ENCODE assay signal across 8 cellular contexts in genomic region chr7:22488643-22489462, GRCh38. TPM values are rescaled to one million over a fixed set of nuclear protein-coding genes. Genes with fewer than 3 reads are reported as not detected.
DNase-seq lines count a peak whose midpoint lies in the region; ATAC-seq and TF ChIP-seq lines count a peak whose summit lies in the region.

No MANE protein-coding gene starts in this region.

- no peak overlapping the region for H2AFZ ChIP-seq in smooth muscle cell (ENCODE audit: low read depth)

- no peak overlapping the region for H3K4me2 ChIP-seq in smooth muscle cell

- no peaks in the 10 kb centered on the region for H4K20me1 ChIP-seq in smooth muscle cell (ENCODE audit: low read depth)

- H3K4me3 Mint-ChIP-seq in CD8-positive, alpha-beta memory T cell: no peak overlapping the region

- 23% methylated on average over 10 of the region's 10 CpGs for WGBS in smooth muscle cell (ENCODE audit: low lambda C conversion rate)

- H3K27ac ChIP-seq in CD8-positive, alpha-beta memory T cell (ENCODE audit: low read depth, low read length): no peak overlapping the region
- H3K27ac ChIP-seq in ascending aorta: no peak overlapping the region
- H3K27ac ChIP-seq in smooth muscle cell (ENCODE audit: low read depth): no peak overlapping the region

- no peaks in the 10 kb centered on the region for H3K36me3 ChIP-seq in CD8-positive, alpha-beta memory T cell (ENCODE audit: insufficient read depth, low read length)
- H3K36me3 ChIP-seq in ascending aorta (no peaks in the 10 kb centered on the region), smooth muscle cell (ENCODE audit: low read depth) (no peaks in the 10 kb centered on the region)

- POLR2A ChIA-PET in CD8-positive, alpha-beta memory T cell (lab: Charles Lee): no interaction called here

- peak; percentile 30 to 62 (median 42) for DNase-seq in CD8-positive, alpha-beta memory T cell
- peak; percentile 63 for DNase-seq in NCI-H1105 (lab: John Stamatoyannopoulos, UW)
- DNase-seq in T follicular helper cell (ENCODE audit: low read depth): peak; percentile 27
- peak in 1 of 2 donors; percentile 79 for DNase-seq in ascending aorta (ENCODE audit: low spot score in 2 of 2)
- DNase-seq in hypothalamus (lab: John Stamatoyannopoulos, UW): peak in 48 of 51 donors; percentile 4 to 83 (median 54)
- DNase-seq in smooth muscle cell (lab: John Stamatoyannopoulos, UW; ENCODE audit: unreplicated experiment): peak; percentile 9

- no peaks in the 10 kb centered on the region for H3K9me3 ChIP-seq in CD8-positive, alpha-beta memory T cell (ENCODE audit: low read length)
- no peaks in the 10 kb centered on the region for H3K9me3 ChIP-seq in ascending aorta
- H3K9me3 ChIP-seq in smooth muscle cell (replicated peaks; ENCODE audit: low read depth): no peaks in the 10 kb centered on the region

- no peak overlapping the region for H3K9ac ChIP-seq in smooth muscle cell (ENCODE audit: low read depth)

- H3K27me3 Mint-ChIP-seq in CD8-positive, alpha-beta memory T cell: peaks cover 6 to 23% of the 10 kb centered on the region in 2 donors

- TF ChIP-seq CTCF in ascending aorta (IDR thresholded peaks at IDR 0.05): peak; percentile 68 to 88 (median 81)
- TF ChIP-seq CTCF in smooth muscle cell (IDR thresholded peaks at IDR 0.05; ENCODE audit: borderline replicate concordance, insufficient read depth, poor library complexity, severe bottlenecking): peak; percentile 94

- ATAC-seq in GM21619 (IDR thresholded peaks at IDR 0.05; ENCODE audit: unreplicated experiment): peak; percentile 70
- no peak for ATAC-seq in HG03378 (IDR thresholded peaks at IDR 0.05; ENCODE audit: unreplicated experiment)

- H3K27ac Mint-ChIP-seq in CD8-positive, alpha-beta memory T cell: no peak overlapping the region

- no peaks in the 10 kb centered on the region for H3K4me1 Mint-ChIP-seq in CD8-positive, alpha-beta memory T cell

- H3K4me3 ChIP-seq in CD8-positive, alpha-beta memory T cell (ENCODE audit: low read length): no peak overlapping the region
- no peak overlapping the region for H3K4me3 ChIP-seq in ascending aorta
- no peak overlapping the region for H3K4me3 ChIP-seq in smooth muscle cell

- H3K79me2 ChIP-seq in smooth muscle cell (ENCODE audit: low read depth): no peaks in the 10 kb centered on the region

- intact Hi-C loops in ascending aorta (cut with DNase I): loop anchor here (1.0 to 5.0 kb wide), 2 partner anchors 232 to 386 kb away; no protein-coding TSS in a partner anchor

- CTCF ChIA-PET in CD8-positive, alpha-beta memory T cell (lab: Charles Lee): interaction anchor here (1.2 to 2.3 kb wide), 3 partner anchors 376 to 379 kb away, joined by 4 to 12 read pairs (median 4); no protein-coding TSS in a partner anchor

- no peaks in the 10 kb centered on the region for H3K9me3 Mint-ChIP-seq in CD8-positive, alpha-beta memory T cell

- no peaks in the 10 kb centered on the region for H3K27me3 ChIP-seq in CD8-positive, alpha-beta memory T cell (ENCODE audit: insufficient read depth, low read length, poor library complexity, severe bottlenecking)
- H3K27me3 ChIP-seq in ascending aorta: no peaks in the 10 kb centered on the region
- H3K27me3 ChIP-seq in smooth muscle cell (ENCODE audit: low read depth): no peaks in the 10 kb centered on the region

- H3K4me1 ChIP-seq in CD8-positive, alpha-beta memory T cell (ENCODE audit: insufficient read depth, low read length): no peaks in the 10 kb centered on the region
- H3K4me1 ChIP-seq in ascending aorta (no peaks in the 10 kb centered on the region), smooth muscle cell (ENCODE audit: low read depth) (no peaks in the 10 kb centered on the region)

- no peaks in the 10 kb centered on the region for H3F3A ChIP-seq in smooth muscle cell (ENCODE audit: low read depth)

- no peaks in the 10 kb centered on the region for H3K36me3 Mint-ChIP-seq in CD8-positive, alpha-beta memory T cell

RNA-seq across cellular contexts. Expression of gene STEAP1B, which starts 11.1 kb away (rescaled TPM):
- under 1 TPM in 1 of 2 experiments, not detected in 1; 0.20 TPM for total RNA-seq in CD8-positive, alpha-beta memory T cell
- polyA plus RNA-seq in CD8-positive, alpha-beta memory T cell: not detected
- not detected for total RNA-seq in ascending aorta
- total RNA-seq in smooth muscle cell: 0.40 and 0.58 TPM in 2 replicates
- 1.4 TPM in 1 of 2 replicates, not detected in the other for polyA plus RNA-seq in smooth muscle cell
